In the genomic region with DNA sequence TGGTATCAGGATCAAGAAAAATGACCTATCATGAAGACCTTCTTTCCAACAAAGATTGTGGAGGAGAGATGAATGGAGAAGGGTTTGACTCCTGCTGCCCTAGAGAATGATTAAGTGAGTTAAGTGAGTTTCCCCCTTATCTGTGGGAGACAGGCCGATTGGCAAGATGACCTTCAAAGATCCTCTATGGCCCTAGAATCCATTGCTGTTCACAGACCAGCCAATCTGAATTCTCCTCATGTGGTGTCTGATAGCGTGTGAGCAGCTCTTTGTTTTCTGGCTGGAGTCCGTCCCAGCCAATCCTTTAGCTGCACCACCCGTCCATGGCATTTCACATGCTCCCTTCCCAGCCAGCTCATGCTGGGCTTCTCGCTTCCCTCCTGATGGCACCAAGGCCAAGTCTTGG, we compare ENCODE assay signal across 22 cellular contexts.
DNase-seq lines count a peak whose midpoint lies in the region; ATAC-seq and TF ChIP-seq lines count a peak whose summit lies in the region.
"Had no signal": no experiment of that assay in that cellular context is flagged by ENCODE, and none has a peak within 500 bp of the region (broad histone marks: within the 10 kb centered on the region; RNA-seq: fewer than 3 reads in every experiment).

No MANE protein-coding gene starts in this region.

- DNase-seq in AG09319 (ENCODE audit: extremely low read depth, low read depth) (peak; percentile 29), NCI-H2081 treated with DMSO at 0.1 percent for 48 hours (lab: John Stamatoyannopoulos, UW) (peak; percentile 10), cerebellar cortex (ENCODE audit: low spot score) (peak; percentile 94), islet precursor cell (peak; percentile 41)
- no peak for DNase-seq in activated effector memory CD4-positive, alpha-beta T cell treated with Interleukin-2 at 50 U/mL for 16 hours
- DNase-seq: activated CD4-positive, alpha-beta T cell treated with anti-CD3 and anti-CD28 coated beads for 1 hour; activated CD8-positive, alpha-beta memory T cell treated with anti-CD3 and anti-CD28 coated beads, Interleukin-2, amount 50 U/mL, for 4 hours; activated gamma-delta T cell treated with Interleukin-2 at 50 U/mL for 16 hours; colonic mucosa; HFFc6; lower lobe of right lung; natural killer cell; NCI-H1694 treated with DMSO at 0.1 percent for 48 hours; NCI-H524 treated with DMSO at 0.1 percent for 48 hours; SHP77 treated with DMSO at 0.1 percent for 48 hours; stimulated activated CD4-positive, alpha-beta T cell treated with anti-CD3 and anti-CD28 coated beads, Interleukin-12 subunit alpha, Interleukin-12 subunit beta, amount 100 ng/mL, for 4 hours; stimulated activated naive B cell treated with anti-CD40 and anti-IgM and Interleukin-4, amounts not matched to agents 10 μg/mL and 1 μg/mL and 100 μg/mL, for 72 hours; upper lobe of right lung had no signal

- ATAC-seq in GM18870 (IDR thresholded peaks at IDR 0.05; ENCODE audit: unreplicated experiment) = no peak
- ATAC-seq in HG02970 (IDR thresholded peaks at IDR 0.05; ENCODE audit: low FRiP score, unreplicated experiment) = no peak
- no peak for ATAC-seq in GM18517 (IDR thresholded peaks at IDR 0.05; ENCODE audit: unreplicated experiment)
- ATAC-seq: A549; lower lobe of right lung; natural killer cell; stimulated activated naive B cell treated with anti-CD40 and anti-IgM and Interleukin-4, amounts not matched to agents 10 μg/mL and 1 μg/mL and 100 μg/mL, for 72 hours; upper lobe of right lung had no signal

- no peak for TF ChIP-seq CTCF in AG09319 (IDR thresholded peaks at IDR 0.05; ENCODE audit: low read depth, low read length)
